Comparison of ENCODE assay signal across 27 cellular contexts in the genomic region with DNA sequence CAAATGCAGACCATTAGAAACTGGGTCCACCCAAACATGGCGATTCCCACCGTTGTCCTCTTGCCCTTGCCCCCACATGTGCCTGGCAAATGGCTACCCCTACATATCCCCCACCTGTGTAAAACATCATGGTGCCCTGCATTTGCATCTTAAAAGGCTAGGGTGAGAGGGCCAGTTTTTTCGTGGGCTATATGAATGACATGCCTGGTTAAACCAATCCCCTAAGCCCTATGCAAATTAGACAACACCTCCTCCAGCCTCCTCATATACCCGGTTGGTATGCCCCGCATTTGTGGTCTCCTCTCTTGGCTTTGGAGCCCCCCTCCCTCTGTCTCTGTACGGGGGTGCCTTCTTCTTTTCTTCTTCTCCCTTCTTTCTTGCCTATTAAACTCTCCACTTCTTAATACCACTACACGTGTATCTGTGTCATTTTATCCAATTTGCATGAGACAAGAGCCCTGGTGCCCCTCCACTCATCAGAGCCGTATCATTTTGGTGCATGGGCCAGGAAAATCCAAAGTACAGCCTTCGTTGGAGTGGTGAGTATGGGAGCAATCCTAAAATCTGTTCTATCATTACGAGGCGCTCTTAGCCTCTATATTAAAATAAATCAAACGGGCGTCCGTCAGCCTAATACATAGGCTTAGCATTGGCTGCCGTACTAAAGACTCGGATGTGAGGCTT. TPM values are rescaled to one million over a fixed set of nuclear protein-coding genes. Genes with fewer than 3 reads are reported as not detected.
A peak's percentile ranks its signal among the peaks of the same experiment; 100 is the strongest.
DNase-seq lines count a peak whose midpoint lies in the region; FAIRE-seq and TF ChIP-seq lines count a peak whose summit lies in the region.
"Had no signal": no experiment of that assay in that cellular context is flagged by ENCODE, and none has a peak within 500 bp of the region (broad histone marks: within the 10 kb centered on the region; RNA-seq: fewer than 3 reads in every experiment).

No MANE protein-coding gene starts in this region.

- peaks cover 2% of the 10 kb centered on the region for H3K9me3 Mint-ChIP-seq in glutamatergic neuron (ENCODE audit: unreplicated experiment)
- H3K9me3 Mint-ChIP-seq in immature natural killer cell: no peaks in the 10 kb centered on the region
- H3K9me3 Mint-ChIP-seq: activated naive CD8-positive, alpha-beta T cell treated with anti-CD3 and anti-CD28 coated beads, Interleukin-2, amount 10 ng/mL, durations not matched to agents 7 days and 5 days had no signal

- in situ Hi-C loops in HAP-1 (cut with MboI; ENCODE audit: low sequenced_read_pairs): no loop called here

- H3K27ac Mint-ChIP-seq in glutamatergic neuron (ENCODE audit: unreplicated experiment): no peak overlapping the region
- no peak overlapping the region for H3K27ac Mint-ChIP-seq in immature natural killer cell
- H3K27ac Mint-ChIP-seq: activated naive CD8-positive, alpha-beta T cell treated with anti-CD3 and anti-CD28 coated beads, Interleukin-2, amount 10 ng/mL, durations not matched to agents 7 days and 5 days had no signal

- TF ChIP-seq CTCF in glutamatergic neuron (IDR thresholded peaks at IDR 0.05; ENCODE audit: partially characterized antibody, unreplicated experiment): no peak

- H3K27ac ChIP-seq in BLaER1: no peak overlapping the region
- H3K27ac ChIP-seq in mesodermal cell (ENCODE audit: low read depth, low read length, severe bottlenecking): peak overlapping the region; percentile 36
- H3K27ac ChIP-seq: body of pancreas, coronary artery, pancreas, transverse colon had no signal

- H3K4me1 Mint-ChIP-seq in glutamatergic neuron (ENCODE audit: low read depth, unreplicated experiment): peaks cover 2% of the 10 kb centered on the region
- H3K4me1 Mint-ChIP-seq in immature natural killer cell: peaks cover 9 to 12% of the 10 kb centered on the region in 2 donors

- no peaks in the 10 kb centered on the region for H4K20me1 ChIP-seq in BLaER1

- H3K36me3 ChIP-seq in BLaER1 (no peaks in the 10 kb centered on the region), mesodermal cell (ENCODE audit: control insufficient read depth, insufficient read depth, low read length) (no peaks in the 10 kb centered on the region), HAP-1 (replicated peaks) (no peaks in the 10 kb centered on the region)
- H3K36me3 ChIP-seq: pancreas, transverse colon had no signal

- WGBS in mesodermal cell (ENCODE audit: insufficient coverage in 2 of 2), 2 experiments: 23 to 36% methylated on average over 8 of the region's 16 CpGs

- H3K4me2 ChIP-seq in BLaER1: peak overlapping the region; percentile 34; the same call in 1 of the 2 replicates

- H3K4me1 ChIP-seq in BLaER1 (peaks cover 78% of the 10 kb centered on the region), mesodermal cell (ENCODE audit: control insufficient read depth, insufficient read depth, low read length, poor library complexity, severe bottlenecking) (peaks cover 19% of the 10 kb centered on the region), HAP-1 (peaks cover 3% of the 10 kb centered on the region)
- H3K4me1 ChIP-seq: body of pancreas, pancreas had no signal

- peak overlapping the region; percentile 90 for H3K4me3 Mint-ChIP-seq in glutamatergic neuron (ENCODE audit: unreplicated experiment)
- H3K4me3 Mint-ChIP-seq in immature natural killer cell: no peak overlapping the region
- H3K4me3 Mint-ChIP-seq: activated naive CD8-positive, alpha-beta T cell treated with anti-CD3 and anti-CD28 coated beads, Interleukin-2, amount 10 ng/mL, durations not matched to agents 7 days and 5 days had no signal

- H3K36me3 Mint-ChIP-seq in glutamatergic neuron (ENCODE audit: unreplicated experiment) (no peaks in the 10 kb centered on the region), immature natural killer cell (no peaks in the 10 kb centered on the region)
- H3K36me3 Mint-ChIP-seq: activated naive CD8-positive, alpha-beta T cell treated with anti-CD3 and anti-CD28 coated beads, Interleukin-2, amount 10 ng/mL, durations not matched to agents 7 days and 5 days had no signal

- no peak overlapping the region for H3K9ac ChIP-seq in BLaER1

- H3K4me3 ChIP-seq in BLaER1 (no peak overlapping the region), mesodermal cell (ENCODE audit: extremely low read depth, insufficient read depth, low read length, poor library complexity, severe bottlenecking) (peak overlapping the region; percentile 16), HAP-1 (no peak overlapping the region)
- H3K4me3 ChIP-seq: body of pancreas, coronary artery, pancreas, transverse colon had no signal

- H3K27me3 Mint-ChIP-seq in glutamatergic neuron (ENCODE audit: unreplicated experiment) (peaks cover 2% of the 10 kb centered on the region), immature natural killer cell (ENCODE audit: low read depth in 3 of 3) (peaks cover 0 to 4% (median 2%) of the 10 kb centered on the region in 3 donors)

- H3K9me3 ChIP-seq in BLaER1: peaks cover 12% of the 10 kb centered on the region; the same call in 1 of the 2 replicates
- H3K9me3 ChIP-seq in mesodermal cell (ENCODE audit: control insufficient read depth, low read length): no peaks in the 10 kb centered on the region
- peaks cover 3% of the 10 kb centered on the region; the same call in 1 of the 2 replicates for H3K9me3 ChIP-seq in HAP-1
- H3K9me3 ChIP-seq: body of pancreas, pancreas, transverse colon had no signal

- TF ChIP-seq POLR2A in GM12892 (IDR thresholded peaks at IDR 0.05; ENCODE audit: low read depth, low read length): no peak

- H3K27me3 ChIP-seq in BLaER1 (no peaks in the 10 kb centered on the region), HAP-1 (ENCODE audit: low read depth) (no peaks in the 10 kb centered on the region)
- H3K27me3 ChIP-seq: body of pancreas, pancreas, transverse colon had no signal

- DNase-seq in NCI-H748 (lab: John Stamatoyannopoulos, UW; ENCODE audit: unreplicated experiment) (peak; percentile 79), glutamatergic neuron (no peak), immature natural killer cell (no peak), HAP-1 (ENCODE audit: low spot score in 2 of 2) (no peak), GM12892 (ENCODE audit: insufficient read length) (no peak)
- DNase-seq in activated naive CD4-positive, alpha-beta T cell (lab: John Stamatoyannopoulos, UW): no peak
- DNase-seq: activated CD8-positive, alpha-beta memory T cell treated with anti-CD3 and anti-CD28 coated beads for 24 hours; activated naive CD8-positive, alpha-beta T cell treated with anti-CD3 and anti-CD28 coated beads, Interleukin-2, amount 10 ng/mL, durations not matched to agents 7 days and 5 days; body of pancreas; EL; hippocampal formation; NCI-H1436; NCI-H2171; NCI-H774; pancreas; stimulated activated naive CD8-positive, alpha-beta T cell treated with anti-CD3 and anti-CD28 coated beads, Interleukin-15, Interleukin-2, amounts not matched to agents 100 U/mL and 50 U/mL, for 24 hours; T1000; transverse colon had no signal

- FAIRE-seq in GM12892 (lab: Jason Lieb, UNC): no peak
- FAIRE-seq: endothelial cell of umbilical vein, GM19239, HTR-8/SVneo, pancreas had no signal

RNA-seq across cellular contexts. Expression of gene QPRT, which starts 30.1 kb away (rescaled TPM):
- total RNA-seq in glutamatergic neuron (ENCODE audit: unreplicated experiment): 34.7 TPM
- polyA plus RNA-seq in mesodermal cell (2013, experiment 1 of 2): 103 TPM
- 96.7 TPM for polyA plus RNA-seq in mesodermal cell (2013, experiment 2 of 2)
- polyA plus RNA-seq in immature natural killer cell: 1 to 10 TPM in 2 of 3 donors, under 1 TPM in 1; 0.81 to 4.7 (median 2.1) TPM
- polyA plus RNA-seq in GM12892 (2012; ENCODE audit: missing spikeins): 23.7 TPM

RNA-seq across cellular contexts. Expression of gene C16orf54, which starts 36.7 kb away (rescaled TPM):
- total RNA-seq in glutamatergic neuron (ENCODE audit: unreplicated experiment): not detected
- polyA plus RNA-seq in mesodermal cell (2013, experiment 1 of 2): not detected
- polyA plus RNA-seq in mesodermal cell (2013, experiment 2 of 2): not detected
- polyA plus RNA-seq in immature natural killer cell: 10 to 100 TPM in 2 of 3 donors, 1 to 10 TPM in 1; 9.6 to 39.8 (median 21.9) TPM
- 1.8 TPM for polyA plus RNA-seq in GM12892 (2012; ENCODE audit: missing spikeins)
- total RNA-seq: endothelial cell of umbilical vein, myocyte, SK-MEL-5 had no signal
- polyA plus RNA-seq: BJ, endothelial cell of umbilical vein had no signal

RNA-seq across cellular contexts. Expression of gene SPN, which starts 46.0 kb away (rescaled TPM):
- total RNA-seq in glutamatergic neuron (ENCODE audit: unreplicated experiment): 0.27 TPM
- 0.88 TPM for polyA plus RNA-seq in mesodermal cell (2013, experiment 1 of 2)
- 0.40 TPM for polyA plus RNA-seq in mesodermal cell (2013, experiment 2 of 2)
- 100 to 1,000 TPM; 231 to 632 (median 323) TPM for polyA plus RNA-seq in immature natural killer cell
- 58.5 TPM for polyA plus RNA-seq in GM12892 (2012; ENCODE audit: missing spikeins)
- total RNA-seq: endothelial cell of umbilical vein, myocyte, SK-MEL-5 had no signal
- polyA plus RNA-seq: BJ, endothelial cell of umbilical vein had no signal
